Comparison of ENCODE assay signal across 39 cellular contexts in the genomic region with DNA sequence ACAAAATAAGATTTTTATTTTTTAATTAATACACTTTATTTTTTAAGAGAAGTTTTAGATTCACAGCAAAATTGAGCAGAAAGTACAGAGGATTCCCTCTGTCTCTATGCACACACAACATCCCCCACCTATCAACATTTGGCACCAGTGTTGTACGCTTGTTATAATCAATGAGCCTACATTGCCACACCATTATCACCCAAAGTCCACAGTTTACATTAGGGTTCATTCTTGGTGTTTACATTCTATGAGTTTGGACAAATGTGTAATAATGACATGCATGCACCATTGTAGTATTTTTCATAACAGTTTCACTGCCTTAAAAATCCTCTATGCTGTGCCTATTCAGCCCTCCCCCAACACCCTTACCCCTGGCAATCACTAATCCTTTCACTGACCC.
"Had no signal": no experiment of that assay in that cellular context is flagged by ENCODE, and none has a peak within 500 bp of the region (broad histone marks: within the 10 kb centered on the region; RNA-seq: fewer than 3 reads in every experiment).

No MANE protein-coding gene starts in this region.

- H3K9me3 ChIP-seq: ascending aorta had no signal

- H3K27ac ChIP-seq: ascending aorta, cardiac muscle cell, VCaP had no signal

- H3K4me1 Mint-ChIP-seq: activated B cell treated with CpG ODN at 0.5 μM for 24 hours; activated CD4-positive, alpha-beta T cell treated with anti-CD3 and anti-CD28 coated beads, Interleukin-2, amount 10 ng/mL, durations not matched to agents 24 days and 14 days; activated naive CD8-positive, alpha-beta T cell treated with anti-CD3 and anti-CD28 coated beads, Interleukin-2, amount 10 ng/mL, durations not matched to agents 7 days and 5 days; activated naive CD8-positive, alpha-beta T cell treated with anti-CD3 and anti-CD28 coated beads, Interleukin-2, amount 50 U/mL, for 24 hours; activated T-helper 17 cell treated with anti-CD3 and anti-CD28 coated beads, Interleukin-2, amount 50 U/mL, for 72 hours; brain; central memory CD8-positive, alpha-beta T cell had no signal

- H3K27me3 Mint-ChIP-seq: activated B cell treated with CpG ODN at 0.5 μM for 24 hours; activated CD4-positive, alpha-beta memory T cell treated with anti-CD3 and anti-CD28 coated beads for 36 hours; activated CD4-positive, alpha-beta T cell treated with anti-CD3 and anti-CD28 coated beads, Interleukin-2, amount 10 ng/mL, durations not matched to agents 24 days and 14 days; activated CD8-positive, alpha-beta T cell treated with anti-CD3 and anti-CD28 coated beads for 36 hours; activated naive CD8-positive, alpha-beta T cell treated with anti-CD3 and anti-CD28 coated beads, Interleukin-2, amount 10 ng/mL, durations not matched to agents 7 days and 5 days; activated naive CD8-positive, alpha-beta T cell treated with anti-CD3 and anti-CD28 coated beads, Interleukin-2, amount 50 U/mL, for 24 hours; activated T-helper 17 cell treated with anti-CD3 and anti-CD28 coated beads, Interleukin-2, amount 50 U/mL, for 72 hours; brain; central memory CD8-positive, alpha-beta T cell had no signal

- H3K27ac Mint-ChIP-seq: activated B cell treated with CpG ODN at 0.5 μM for 24 hours; activated CD4-positive, alpha-beta memory T cell treated with anti-CD3 and anti-CD28 coated beads for 36 hours; activated CD4-positive, alpha-beta T cell treated with anti-CD3 and anti-CD28 coated beads, Interleukin-2, amount 10 ng/mL, durations not matched to agents 24 days and 14 days; activated CD8-positive, alpha-beta T cell treated with anti-CD3 and anti-CD28 coated beads for 36 hours; activated naive CD4-positive, alpha-beta T cell treated with anti-CD3 and anti-CD28 coated beads for 36 hours; activated naive CD4-positive, alpha-beta T cell treated with anti-CD3 and anti-CD28 coated beads, Interleukin-2, amount 50 U/mL, for 72 hours; activated naive CD8-positive, alpha-beta T cell treated with anti-CD3 and anti-CD28 coated beads, Interleukin-2, amount 10 ng/mL, durations not matched to agents 7 days and 5 days; activated T-cell treated with anti-CD3 and anti-CD28 coated beads, Interleukin-2, amount 50 U/mL, for 72 hours; activated T-helper 1 cell treated with anti-CD3 and anti-CD28 coated beads, Interleukin-12 subunit alpha, Interleukin-12 subunit beta, Interleukin-2, Interleukin-4 antibody, amounts not matched to agents 30 ng/mL and 10 ng/mL and 1 ng/mL, durations not matched to agents 14 hours and 24 hours and 36 hours; activated T-helper 17 cell treated with anti-CD3 and anti-CD28 coated beads, Interleukin-2, amount 50 U/mL, for 72 hours; brain; T-helper 1 cell treated with Interleukin-12 subunit alpha and Interleukin-12 subunit beta and Interleukin-4 antibody, amounts not matched to agents 30 μg/mL and 1 μg/mL, for 36 hours; T-helper 2 cell treated with Interferon-gamma antibody and Interleukin-4, amounts not matched to agents 5 μg/mL and 100 μg/mL, for 36 hours had no signal

- H3K4me3 Mint-ChIP-seq: activated B cell treated with CpG ODN at 0.5 μM for 24 hours; activated CD4-positive, alpha-beta memory T cell treated with anti-CD3 and anti-CD28 coated beads for 36 hours; activated CD4-positive, alpha-beta T cell treated with anti-CD3 and anti-CD28 coated beads, Interleukin-2, amount 10 ng/mL, durations not matched to agents 24 days and 14 days; activated CD8-positive, alpha-beta T cell treated with anti-CD3 and anti-CD28 coated beads for 36 hours; activated naive CD4-positive, alpha-beta T cell treated with anti-CD3 and anti-CD28 coated beads for 36 hours; activated naive CD8-positive, alpha-beta T cell treated with anti-CD3 and anti-CD28 coated beads, Interleukin-2, amount 10 ng/mL, durations not matched to agents 7 days and 5 days; activated naive CD8-positive, alpha-beta T cell treated with anti-CD3 and anti-CD28 coated beads, Interleukin-2, amount 50 U/mL, for 24 hours; activated T-cell treated with anti-CD3 and anti-CD28 coated beads, Interleukin-2, amount 50 U/mL, for 4 hours; activated T-cell treated with anti-CD3 and anti-CD28 coated beads, Interleukin-2, amount 50 U/mL, for 72 hours; activated T-helper 1 cell treated with anti-CD3 and anti-CD28 coated beads, Interleukin-12 subunit alpha, Interleukin-12 subunit beta, Interleukin-2, Interleukin-4 antibody, amounts not matched to agents 30 ng/mL and 10 ng/mL and 1 ng/mL, durations not matched to agents 14 hours and 24 hours and 36 hours; activated T-helper 17 cell treated with anti-CD3 and anti-CD28 coated beads, Interleukin-2, amount 50 U/mL, for 72 hours; brain; central memory CD8-positive, alpha-beta T cell; T-helper 1 cell treated with Interleukin-12 subunit alpha and Interleukin-12 subunit beta and Interleukin-4 antibody, amounts not matched to agents 30 μg/mL and 1 μg/mL, for 36 hours; T-helper 2 cell treated with Interferon-gamma antibody and Interleukin-4, amounts not matched to agents 5 μg/mL and 100 μg/mL, for 36 hours had no signal

- FAIRE-seq: bronchial epithelial cell, TTC549 had no signal

- ATAC-seq: activated CD8-positive, alpha-beta T cell treated with anti-CD3 and anti-CD28 coated beads for 36 hours; activated naive CD4-positive, alpha-beta T cell treated with anti-CD3 and anti-CD28 coated beads, Interleukin-2, amount 50 U/mL, for 72 hours; activated naive CD8-positive, alpha-beta T cell treated with anti-CD3 and anti-CD28 coated beads, Interleukin-2, amount 50 U/mL, for 24 hours; activated T-cell treated with anti-CD3 and anti-CD28 coated beads, Interleukin-2, amount 50 U/mL, for 4 hours; activated T-cell treated with anti-CD3 and anti-CD28 coated beads, Interleukin-2, amount 50 U/mL, for 72 hours; activated T-helper 17 cell treated with anti-CD3 and anti-CD28 coated beads, Interleukin-2, amount 50 U/mL, for 72 hours had no signal

- H3K4me3 ChIP-seq: ascending aorta, cardiac muscle cell had no signal

- H3K9me3 Mint-ChIP-seq: activated B cell treated with CpG ODN at 0.5 μM for 24 hours; activated CD4-positive, alpha-beta memory T cell treated with anti-CD3 and anti-CD28 coated beads for 36 hours; activated CD8-positive, alpha-beta T cell treated with anti-CD3 and anti-CD28 coated beads for 36 hours; activated naive CD4-positive, alpha-beta T cell treated with anti-CD3 and anti-CD28 coated beads for 36 hours; activated naive CD4-positive, alpha-beta T cell treated with anti-CD3 and anti-CD28 coated beads, Interleukin-2, amount 50 U/mL, for 72 hours; activated naive CD8-positive, alpha-beta T cell treated with anti-CD3 and anti-CD28 coated beads, Interleukin-2, amount 50 U/mL, for 24 hours; activated T-cell treated with anti-CD3 and anti-CD28 coated beads, Interleukin-2, amount 50 U/mL, for 4 hours; activated T-cell treated with anti-CD3 and anti-CD28 coated beads, Interleukin-2, amount 50 U/mL, for 72 hours; activated T-helper 1 cell treated with anti-CD3 and anti-CD28 coated beads, Interleukin-12 subunit alpha, Interleukin-12 subunit beta, Interleukin-2, Interleukin-4 antibody, amounts not matched to agents 30 ng/mL and 10 ng/mL and 1 ng/mL, durations not matched to agents 14 hours and 24 hours and 36 hours; activated T-helper 17 cell treated with anti-CD3 and anti-CD28 coated beads, Interleukin-2, amount 50 U/mL, for 72 hours; central memory CD8-positive, alpha-beta T cell; T-helper 1 cell treated with Interleukin-12 subunit alpha and Interleukin-12 subunit beta and Interleukin-4 antibody, amounts not matched to agents 30 μg/mL and 1 μg/mL, for 36 hours; T-helper 2 cell treated with Interferon-gamma antibody and Interleukin-4, amounts not matched to agents 5 μg/mL and 100 μg/mL, for 36 hours had no signal

- H3K4me1 ChIP-seq: ascending aorta had no signal

- DNase-seq: activated B cell treated with CpG ODN at 0.5 μM for 24 hours; activated CD4-positive, alpha-beta memory T cell treated with anti-CD3 and anti-CD28 coated beads for 36 hours; activated CD4-positive, alpha-beta T cell treated with anti-CD3 and anti-CD28 coated beads for 4 hours; activated CD4-positive, alpha-beta T cell treated with anti-CD3 and anti-CD28 coated beads, Interleukin-2, amount 10 ng/mL, durations not matched to agents 24 days and 14 days; activated CD4-positive, alpha-beta T cell treated with anti-CD3 and anti-CD28 coated beads, Interleukin-2, amount 50 U/mL, for 1 hour; activated CD4-positive, alpha-beta T cell treated with anti-CD3 and anti-CD28 coated beads, Interleukin-2, amount 50 U/mL, for 4 hours; activated CD4-positive, CD25-positive, alpha-beta regulatory T cell treated with anti-CD3 and anti-CD28 coated beads, Interleukin-2, amount 50 U/mL, for 72 hours; activated CD8-positive, alpha-beta memory T cell treated with anti-CD3 and anti-CD28 coated beads, Interleukin-2, amount 50 U/mL, for 4 hours; activated CD8-positive, alpha-beta T cell treated with anti-CD3 and anti-CD28 coated beads for 36 hours; activated effector memory CD4-positive, alpha-beta T cell treated with anti-CD3 and anti-CD28 coated beads, Interleukin-2, amount 50 U/mL, for 16 hours; activated gamma-delta T cell treated with Interleukin-2 at 50 U/mL for 16 hours; activated naive CD4-positive, alpha-beta T cell; activated naive CD4-positive, alpha-beta T cell treated with anti-CD3 and anti-CD28 coated beads for 36 hours; activated naive CD4-positive, alpha-beta T cell treated with anti-CD3 and anti-CD28 coated beads, Interleukin-2, amount 50 U/mL, for 16 hours; activated naive CD8-positive, alpha-beta T cell treated with anti-CD3 and anti-CD28 coated beads, Interleukin-2, amount 10 ng/mL, durations not matched to agents 7 days and 5 days; activated naive CD8-positive, alpha-beta T cell treated with anti-CD3 and anti-CD28 coated beads, Interleukin-2, amount 50 U/mL, for 24 hours; activated T-cell treated with anti-CD3 and anti-CD28 coated beads for 4 hours; activated T-cell treated with anti-CD3 and anti-CD28 coated beads, Interleukin-2, amount 50 U/mL, for 1 hour; activated T-cell treated with anti-CD3 and anti-CD28 coated beads, Interleukin-2, amount 50 U/mL, for 4 hours; activated T-cell treated with anti-CD3 and anti-CD28 coated beads, Interleukin-2, amount 50 U/mL, for 72 hours; amygdala; anterior cingulate cortex; caudate nucleus; cerebellar nuclear complex; T-helper 1 cell; T-helper 2 cell; T-helper 9 cell had no signal

- H3K27me3 ChIP-seq: ascending aorta, cardiac muscle cell had no signal
